ENCODE assay signal across 8 cellular contexts in genomic region chr11:85664561-85665481, GRCh38. TPM values are rescaled to one million over a fixed set of nuclear protein-coding genes. Genes with fewer than 3 reads are reported as not detected.
DNase-seq lines count a peak whose midpoint lies in the region; TF ChIP-seq lines count a peak whose summit lies in the region.

A gene with protein sequence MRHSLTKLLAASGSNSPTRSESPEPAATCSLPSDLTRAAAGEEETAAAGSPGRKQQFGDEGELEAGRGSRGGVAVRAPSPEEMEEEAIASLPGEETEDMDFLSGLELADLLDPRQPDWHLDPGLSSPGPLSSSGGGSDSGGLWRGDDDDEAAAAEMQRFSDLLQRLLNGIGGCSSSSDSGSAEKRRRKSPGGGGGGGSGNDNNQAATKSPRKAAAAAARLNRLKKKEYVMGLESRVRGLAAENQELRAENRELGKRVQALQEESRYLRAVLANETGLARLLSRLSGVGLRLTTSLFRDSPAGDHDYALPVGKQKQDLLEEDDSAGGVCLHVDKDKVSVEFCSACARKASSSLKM (minus strand): TSS chr11:85665129. CDS start chr11:85664875, 254 bp downstream.

- TF ChIP-seq CTCF in subcutaneous adipose tissue (IDR thresholded peaks at IDR 0.05; ENCODE audit: low read depth): no peak

- H2AK5ac ChIP-seq in neuronal stem cell (ENCODE audit: low read depth, low read length): peak within 1 kb of the TSS; percentile 91

- H3K4me1 ChIP-seq in neuronal stem cell (ENCODE audit: control insufficient read depth in 2 of 2, insufficient read depth in 1 of 2, low read depth in 1 of 2, low read length in 2 of 2): peaks cover 0 to 8% of the 10 kb centered on the region in 2 donors

- H3K18ac ChIP-seq in neuronal stem cell (ENCODE audit: low read length): peak within 1 kb of the TSS; percentile 98

- H3K27ac ChIP-seq in neuronal stem cell (replicated peaks; ENCODE audit: low read length): peak within 1 kb of the TSS; percentile 92

- H2BK15ac ChIP-seq in neuronal stem cell (ENCODE audit: low read length): peak within 1 kb of the TSS; percentile 64

- in situ Hi-C loops in SK-MEL-5 (cut with HindIII; ENCODE audit: low pct_unique_long_range_greater_than_20kb, low sequenced_read_pairs): no loop called here

- POLR2A ChIA-PET in HEK293T (lab: Yijun Ruan, JAX): interaction anchor here (1.0 to 1.8 kb wide), 8 partner anchors 14 to 145 kb away, joined by 3 to 16 read pairs (median 4); partner anchors contain the start of genes DLG2, TMEM126A and TMEM126B

- H3K23ac ChIP-seq in neuronal stem cell (ENCODE audit: low read depth, low read length, poor library complexity): peak within 1 kb of the TSS; percentile 97

- peak within 1 kb of the TSS; percentile 96 for H2BK5ac ChIP-seq in neuronal stem cell (ENCODE audit: low read length)

- H3K4me3 ChIP-seq in neuronal stem cell (ENCODE audit: low read length in 2 of 2): peak within 1 kb of the TSS; percentile 84 to 97

- H3K36me3 ChIP-seq in neuronal stem cell (replicated peaks in 1 of 2; ENCODE audit: control insufficient read depth in 2 of 2, insufficient read depth in 2 of 2, low read length in 2 of 2): peaks cover 2 to 39% of the 10 kb centered on the region in 2 donors

- DNase-seq in GF-D8 (lab: John Stamatoyannopoulos, UW) (peak; percentile 71), HEK293T (ENCODE audit: extremely low spot score) (peak; percentile 91), MV-4-11 (lab: John Stamatoyannopoulos, UW) (peak; percentile 90), SK-MEL-5 (ENCODE audit: low read depth, low spot score) (peak; percentile 91), foreskin melanocyte (peak; percentile 91), neuronal stem cell (ENCODE audit: low spot score) (peak; percentile 88)
- peak; percentile 94 for DNase-seq in activated naive CD4-positive, alpha-beta T cell treated with Interleukin-2 at 50 U/mL for 16 hours

- no peak within 1 kb of the TSS for H3K4ac ChIP-seq in neuronal stem cell (ENCODE audit: low read length)

- no peaks in the 10 kb centered on the region for H3K79me1 ChIP-seq in neuronal stem cell (ENCODE audit: low read depth, low read length)

- peak within 1 kb of the TSS; percentile 53 for H3K4me2 ChIP-seq in neuronal stem cell (ENCODE audit: insufficient read depth, low read length, poor library complexity, severe bottlenecking)

- H2AFZ ChIP-seq in neuronal stem cell (ENCODE audit: low read length): peak within 1 kb of the TSS; percentile 87

- peak within 1 kb of the TSS; percentile 22 for H2BK12ac ChIP-seq in neuronal stem cell (ENCODE audit: low read length)

- no peaks in the 10 kb centered on the region for H3K27me3 ChIP-seq in neuronal stem cell (ENCODE audit: control insufficient read depth in 3 of 3, insufficient read depth in 3 of 3, low read depth in 1 of 3, low read length in 3 of 3)

- no CpG with 5 or more reads among the region's 70 CpGs for WGBS in neuronal stem cell (ENCODE audit: extremely low coverage in 2 of 2, insufficient read length in 2 of 2, insufficient replicate concordance in 1 of 2), 2 donors

- no peak within 1 kb of the TSS for H4K91ac ChIP-seq in neuronal stem cell (ENCODE audit: low read depth, low read length, poor library complexity)

- no peak within 1 kb of the TSS for H2BK120ac ChIP-seq in neuronal stem cell (ENCODE audit: low read depth, low read length)

- H3K14ac ChIP-seq in neuronal stem cell (ENCODE audit: low read length): peak within 1 kb of the TSS; percentile 96

- CTCF ChIA-PET in HEK293T (lab: Yijun Ruan, JAX): interaction anchor here (0.7 kb wide), 1 partner anchor 176 kb away, joined by 5 read pairs; no protein-coding TSS in a partner anchor

- no peak within 1 kb of the TSS for H4K8ac ChIP-seq in neuronal stem cell (ENCODE audit: low read depth, low read length)

- no peaks in the 10 kb centered on the region for H3K9me3 ChIP-seq in neuronal stem cell (replicated peaks in 1 of 2; ENCODE audit: control insufficient read depth in 2 of 2, insufficient read depth in 1 of 2, low read depth in 1 of 2, low read length in 2 of 2)

- peak within 1 kb of the TSS; percentile 98 for H3K9ac ChIP-seq in neuronal stem cell (ENCODE audit: low read depth, low read length, poor library complexity)

TF ChIP-seq in HEK293T, 16 proteins besides CTCF, POLR2A, EP300 and RAD21:
- TF ChIP-seq BHLHE40 (IDR thresholded peaks at IDR 0.05; ENCODE audit: borderline replicate concordance) (no peak), ELF4 (IDR thresholded peaks at IDR 0.05) (peak; percentile 76; the same call in 1 of the 2 replicates), L3MBTL2 (conservative IDR thresholded peaks at IDR 0.05) (0 out of 2 replicates have a peak, but pooled peaks have one; percentile 51), ZNF384 (IDR thresholded peaks at IDR 0.05) (no peak)
- TF ChIP-seq, protein P1, sequence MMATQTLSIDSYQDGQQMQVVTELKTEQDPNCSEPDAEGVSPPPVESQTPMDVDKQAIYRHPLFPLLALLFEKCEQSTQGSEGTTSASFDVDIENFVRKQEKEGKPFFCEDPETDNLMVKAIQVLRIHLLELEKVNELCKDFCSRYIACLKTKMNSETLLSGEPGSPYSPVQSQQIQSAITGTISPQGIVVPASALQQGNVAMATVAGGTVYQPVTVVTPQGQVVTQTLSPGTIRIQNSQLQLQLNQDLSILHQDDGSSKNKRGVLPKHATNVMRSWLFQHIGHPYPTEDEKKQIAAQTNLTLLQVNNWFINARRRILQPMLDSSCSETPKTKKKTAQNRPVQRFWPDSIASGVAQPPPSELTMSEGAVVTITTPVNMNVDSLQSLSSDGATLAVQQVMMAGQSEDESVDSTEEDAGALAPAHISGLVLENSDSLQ (IDR thresholded peaks at IDR 0.05): no peak
TF ChIP-seq in HEK293T: peak in this region for 2.

RNA-seq across cellular contexts. Expression of the gene that starts here (rescaled TPM):
- 26.8 and 28.3 TPM in 2 replicates for total RNA-seq in SK-MEL-5 (2014; rRNA removed; shearing (Covaris generic))
- polyA plus RNA-seq in SK-MEL-5 (2015; cell fraction: cytosol; rRNA removed): 17.1 and 22.2 TPM in 2 replicates
- polyA plus RNA-seq in SK-MEL-5 (2015; cell fraction: nucleus; rRNA removed): 457 and 464 TPM in 2 replicates
- polyA plus RNA-seq in neuronal stem cell (2013, experiment 1 of 2): 42.1 TPM
- polyA plus RNA-seq in neuronal stem cell (2013, experiment 2 of 2): 42.6 TPM
- 10 to 100 TPM; 51.8 to 65.9 (median 62.5) TPM for total RNA-seq in subcutaneous adipose tissue

Comparison
In these comparisons a context has a peak if more than half of its experiments do, and no peak if none do; other contexts are left out.
1. Peak in every context shown above with its lines: DNase-seq, H3K4me3 ChIP-seq and H3K27ac ChIP-seq.